ENCODE assay signal across 33 cellular contexts in the genomic region with DNA sequence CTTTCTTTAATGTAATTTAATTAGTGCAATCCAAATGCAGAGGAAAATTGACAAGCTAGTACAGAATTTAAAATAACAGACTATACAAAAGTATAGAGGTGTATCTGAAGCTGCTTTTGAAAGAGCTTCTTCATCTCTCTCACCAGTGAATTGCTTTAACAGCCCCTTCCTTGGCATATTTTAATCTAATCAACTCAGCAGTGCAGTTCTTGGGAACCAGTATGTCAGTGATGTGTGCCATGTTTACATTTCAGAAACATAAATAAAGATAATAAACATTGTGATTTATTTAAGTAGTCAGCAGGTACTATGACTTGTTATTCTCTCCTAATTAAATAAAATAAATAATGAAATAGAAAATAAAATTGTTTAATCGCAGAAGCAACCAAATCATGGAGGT.
"Had no signal": no experiment of that assay in that cellular context is flagged by ENCODE, and none has a peak within 500 bp of the region (broad histone marks: within the 10 kb centered on the region; RNA-seq: fewer than 3 reads in every experiment).

No MANE protein-coding gene starts in this region.

- H3K27ac ChIP-seq: adrenal gland, ascending aorta, body of pancreas, brain microvascular endothelial cell, breast epithelium, cardiac muscle cell had no signal

- FAIRE-seq: astrocyte, bronchial epithelial cell had no signal

- DNase-seq: activated effector memory CD4-positive, alpha-beta T cell treated with anti-CD3 and anti-CD28 coated beads, Interleukin-2, amount 50 U/mL, for 16 hours; activated effector memory CD4-positive, alpha-beta T cell treated with Interleukin-2 at 50 U/mL for 16 hours; activated gamma-delta T cell; activated gamma-delta T cell treated with Interleukin-2 at 50 U/mL for 16 hours; activated naive CD4-positive, alpha-beta T cell; activated naive CD4-positive, alpha-beta T cell treated with anti-CD3 and anti-CD28 coated beads for 36 hours; activated naive CD4-positive, alpha-beta T cell treated with anti-CD3 and anti-CD28 coated beads, Interleukin-2, amount 10 ng/mL, durations not matched to agents 7 days and 5 days; activated naive CD4-positive, alpha-beta T cell treated with anti-CD3 and anti-CD28 coated beads, Interleukin-2, amount 50 U/mL, for 16 hours; activated naive CD4-positive, alpha-beta T cell treated with Interleukin-2 at 50 U/mL for 16 hours; activated naive CD8-positive, alpha-beta T cell treated with anti-CD3 and anti-CD28 coated beads for 36 hours; activated naive CD8-positive, alpha-beta T cell treated with anti-CD3 and anti-CD28 coated beads, Interleukin-2, amount 10 ng/mL, durations not matched to agents 7 days and 5 days; activated naive CD8-positive, alpha-beta T cell treated with anti-CD3 and anti-CD28 coated beads, Interleukin-2, amount 50 U/mL, for 24 hours; activated T-cell treated with anti-CD3 and anti-CD28 coated beads, Interleukin-2, amount 50 U/mL, for 24 hours; activated T-cell treated with anti-CD3 and anti-CD28 coated beads, Interleukin-2, amount 50 U/mL, for 4 hours; activated T-cell treated with anti-CD3 and anti-CD28 coated beads, Interleukin-2, amount 50 U/mL, for 48 hours; activated T-cell treated with anti-CD3 and anti-CD28 coated beads, Interleukin-2, amount 50 U/mL, for 72 hours; adrenal gland; amniotic stem cell; amygdala; anterior cingulate cortex; aorta; body of pancreas; brain microvascular endothelial cell; caudate nucleus; central memory CD4-positive, alpha-beta T cell; cerebellar nuclear complex had no signal

- H3K27me3 ChIP-seq: adrenal gland, ascending aorta, body of pancreas, brain microvascular endothelial cell, breast epithelium, cardiac muscle cell had no signal

- H3K36me3 ChIP-seq: adrenal gland, ascending aorta, brain microvascular endothelial cell, breast epithelium, cardiac muscle cell had no signal

- H3K4me3 ChIP-seq: adrenal gland, ascending aorta, body of pancreas, breast epithelium, cardiac muscle cell had no signal

- H3K4me1 ChIP-seq: adrenal gland, ascending aorta, body of pancreas, breast epithelium had no signal

- H3K9me3 ChIP-seq: adrenal gland, ascending aorta, body of pancreas, breast epithelium had no signal

- ATAC-seq: activated naive CD4-positive, alpha-beta T cell treated with anti-CD3 and anti-CD28 coated beads, Interleukin-2, amount 50 U/mL, for 72 hours; activated naive CD8-positive, alpha-beta T cell treated with anti-CD3 and anti-CD28 coated beads, Interleukin-2, amount 50 U/mL, for 24 hours; activated T-cell treated with anti-CD3 and anti-CD28 coated beads, Interleukin-2, amount 50 U/mL, for 4 hours; activated T-cell treated with anti-CD3 and anti-CD28 coated beads, Interleukin-2, amount 50 U/mL, for 72 hours; activated T-helper 17 cell treated with anti-CD3 and anti-CD28 coated beads, Interleukin-2, amount 50 U/mL, for 72 hours; body of pancreas had no signal
